19 cellular contexts compared by ENCODE assay signal in genomic region chr7:150895809-150896208, GRCh38. TPM values are rescaled to one million over a fixed set of nuclear protein-coding genes. Genes with fewer than 3 reads are reported as not detected.
DNase-seq lines count a peak whose midpoint lies in the region; ATAC-seq and TF ChIP-seq lines count a peak whose summit lies in the region.
"Had no signal": no experiment of that assay in that cellular context is flagged by ENCODE, and none has a peak within 500 bp of the region (broad histone marks: within the 10 kb centered on the region; RNA-seq: fewer than 3 reads in every experiment).

No MANE protein-coding gene starts in this region.

- H3K79me2 ChIP-seq in Karpas-422 (ENCODE audit: low read length) = no peaks in the 10 kb centered on the region

- 0 out of 2 replicates have a peak, but pooled peaks cover 4% of the 10 kb centered on the region for H4K20me1 ChIP-seq in Karpas-422 (ENCODE audit: insufficient read depth, low read depth, low read length)

- no peaks in the 10 kb centered on the region for H3K36me3 ChIP-seq in Karpas-422 (ENCODE audit: insufficient read depth, low read length)
- H3K36me3 ChIP-seq: SJCRH30 had no signal

- no peaks in the 10 kb centered on the region for H3K9me3 ChIP-seq in T-helper 17 cell (ENCODE audit: control insufficient read depth, low read length, poor library complexity, severe bottlenecking)
- no peaks in the 10 kb centered on the region for H3K9me3 ChIP-seq in Karpas-422 (ENCODE audit: low read length)

- H3K4me3 Mint-ChIP-seq in T-helper 17 cell (peak overlapping the region; percentile 3), osteocyte (ENCODE audit: unreplicated experiment) (no peak overlapping the region)
- H3K4me3 Mint-ChIP-seq: CD4-positive, alpha-beta T cell had no signal

- H3K4me1 Mint-ChIP-seq in T-helper 17 cell = peaks cover 16% of the 10 kb centered on the region
- H3K4me1 Mint-ChIP-seq in osteocyte (ENCODE audit: unreplicated experiment) = peaks cover 4% of the 10 kb centered on the region

- TF ChIP-seq CTCF in GM12865 (IDR thresholded peaks at IDR 0.05; ENCODE audit: insufficient read depth, low read depth, low read length, missing control alignments) (no peak), osteocyte (IDR thresholded peaks at IDR 0.05) (no peak)

- H3K36me3 Mint-ChIP-seq in T-helper 17 cell (ENCODE audit: low read depth) = peaks cover 2% of the 10 kb centered on the region
- H3K36me3 Mint-ChIP-seq in osteocyte (ENCODE audit: unreplicated experiment) = no peaks in the 10 kb centered on the region

- ATAC-seq in T-helper 17 cell = no peak
- ATAC-seq: GM12878, Panc1 had no signal

- H3K27me3 Mint-ChIP-seq in T-helper 17 cell = peaks cover 48% of the 10 kb centered on the region
- H3K27me3 Mint-ChIP-seq in osteocyte (ENCODE audit: unreplicated experiment) = peaks cover 29% of the 10 kb centered on the region

- in situ Hi-C loops in G401 (cut with HindIII; ENCODE audit: low sequenced_read_pairs) = no loop called here

- no peak overlapping the region for H2AFZ ChIP-seq in Karpas-422 (ENCODE audit: low read length)

- peaks cover 16% of the 10 kb centered on the region for H3K9me3 Mint-ChIP-seq in osteocyte (ENCODE audit: unreplicated experiment)
- H3K9me3 Mint-ChIP-seq: CD4-positive, alpha-beta T cell had no signal

- no peak overlapping the region for H3K27ac ChIP-seq in Karpas-422 (ENCODE audit: low read length)
- H3K27ac ChIP-seq: SJCRH30 had no signal

- H3K4me2 ChIP-seq in Karpas-422 (ENCODE audit: low read depth, low read length, poor library complexity, severe bottlenecking) = no peak overlapping the region

- peak; percentile 27 for DNase-seq in GM12865 (ENCODE audit: low read depth)
- peak; percentile 51 for DNase-seq in NAMALWA (ENCODE audit: low spot score)
- no peak for DNase-seq in T-helper 17 cell
- peak; percentile 44 for DNase-seq in osteocyte (ENCODE audit: extremely low spot score, unreplicated experiment)
- no peak for DNase-seq in EL
- DNase-seq in Karpas-422 = no peak
- DNase-seq in G401 (ENCODE audit: low spot score) = no peak
- DNase-seq: CD4-positive, alpha-beta T cell; COR-L47; DMS79 treated with DMSO at 0.1 percent for 48 hours; NCI-H1694; NCI-H2081 treated with DMSO at 0.1 percent for 48 hours; NCI-H446; NCI-H526; SJCRH30; T-helper 1 cell had no signal

- no peak overlapping the region for H3K4me3 ChIP-seq in GM12865 (ENCODE audit: low read depth, low read length)
- no peak overlapping the region for H3K4me3 ChIP-seq in Karpas-422 (ENCODE audit: low read length)
- H3K4me3 ChIP-seq: GM12878, SJCRH30 had no signal

- H3K9ac ChIP-seq in Karpas-422 (ENCODE audit: low read length) = no peak overlapping the region

- no peaks in the 10 kb centered on the region for H3K27me3 ChIP-seq in Karpas-422 (ENCODE audit: low read length)

- H3K27ac Mint-ChIP-seq in T-helper 17 cell (no peak overlapping the region), osteocyte (ENCODE audit: unreplicated experiment) (no peak overlapping the region)
- H3K27ac Mint-ChIP-seq: CD4-positive, alpha-beta T cell had no signal

- peaks cover 16% of the 10 kb centered on the region for H3K4me1 ChIP-seq in Karpas-422 (ENCODE audit: low read length)
- H3K4me1 ChIP-seq: SJCRH30 had no signal

- no peaks in the 10 kb centered on the region for H3K9me2 ChIP-seq in Karpas-422 (replicated peaks; ENCODE audit: insufficient read depth, low read length)

RNA-seq across cellular contexts. Expression of gene AOC1, which starts 43.5 kb away (rescaled TPM):
- not detected for total RNA-seq in T-helper 17 cell
- not detected in 2 replicates for total RNA-seq in osteocyte
- not detected in 2 replicates for total RNA-seq in Karpas-422 (2014; rRNA removed; shearing (Covaris generic); ENCODE audit: low replicate concordance)
- total RNA-seq in G401 (2014; rRNA removed; shearing (Covaris generic)) = 0.92 TPM in 1 of 2 replicates, not detected in the other
- total RNA-seq: A673; CD4-positive, alpha-beta T cell; GM12878; SJCRH30 had no signal

Comparison
In these comparisons a context has a peak if more than half of its experiments do, and no peak if none do; other contexts are left out.
1. DNase-seq: peak in GM12865 (single experiment), NAMALWA (single experiment) and osteocyte (single experiment); none in T-helper 17 cell (0 of 3), EL (single experiment), Karpas-422 (single experiment) and G401 (single experiment).